In genomic region chr12:17609152-17609551, GRCh38 we compare ENCODE assay signal across 29 cellular contexts.
DNase-seq lines count a peak whose midpoint lies in the region; ATAC-seq and TF ChIP-seq lines count a peak whose summit lies in the region.
"Had no signal": no experiment of that assay in that cellular context is flagged by ENCODE, and none has a peak within 500 bp of the region (broad histone marks: within the 10 kb centered on the region; RNA-seq: fewer than 3 reads in every experiment).

No MANE protein-coding gene starts in this region.

- H3K36me3 Mint-ChIP-seq in neural crest cell (ENCODE audit: low read depth): no peaks in the 10 kb centered on the region
- no peaks in the 10 kb centered on the region for H3K36me3 Mint-ChIP-seq in natural killer cell treated with Interleukin-12 subunit alpha and Interleukin-12 subunit beta and Interleukin-15 and Interleukin-18, amount 100 ng/mL, for 72 hours
- H3K36me3 Mint-ChIP-seq: activated naive CD8-positive, alpha-beta T cell treated with anti-CD3 and anti-CD28 coated beads for 36 hours; CD4-positive, CD25-positive, alpha-beta regulatory T cell; natural killer cell had no signal

- H3K27me3 Mint-ChIP-seq in neural crest cell (ENCODE audit: low read depth): no peaks in the 10 kb centered on the region
- no peaks in the 10 kb centered on the region for H3K27me3 Mint-ChIP-seq in natural killer cell treated with Interleukin-12 subunit alpha and Interleukin-12 subunit beta and Interleukin-15 and Interleukin-18, amount 100 ng/mL, for 72 hours
- H3K27me3 Mint-ChIP-seq: activated naive CD8-positive, alpha-beta T cell treated with anti-CD3 and anti-CD28 coated beads for 36 hours; CD4-positive, CD25-positive, alpha-beta regulatory T cell; effector memory CD8-positive, alpha-beta T cell; T-helper 17 cell had no signal

- no peaks in the 10 kb centered on the region for H3K9me3 ChIP-seq in stomach
- H3K9me3 ChIP-seq: heart right ventricle, lower lobe of right lung, ovary, right atrium auricular region, tibial artery had no signal

- H3K4me1 Mint-ChIP-seq in neural crest cell: peaks cover 24% of the 10 kb centered on the region
- H3K4me1 Mint-ChIP-seq in natural killer cell treated with Interleukin-12 subunit alpha and Interleukin-12 subunit beta and Interleukin-15 and Interleukin-18, amount 100 ng/mL, for 72 hours (ENCODE audit: low read depth in 2 of 2): no peaks in the 10 kb centered on the region
- H3K4me1 Mint-ChIP-seq: activated naive CD8-positive, alpha-beta T cell treated with anti-CD3 and anti-CD28 coated beads for 36 hours; CD4-positive, CD25-positive, alpha-beta regulatory T cell; GM23338; natural killer cell; T-helper 17 cell had no signal

- H3K36me3 ChIP-seq in stomach: no peaks in the 10 kb centered on the region
- H3K36me3 ChIP-seq: heart right ventricle, lower lobe of right lung, ovary, right atrium auricular region, tibial artery had no signal

- H3K4me1 ChIP-seq in stomach: no peaks in the 10 kb centered on the region
- H3K4me1 ChIP-seq: heart right ventricle, lower lobe of right lung, right atrium auricular region, tibial artery had no signal

- no peak for TF ChIP-seq POLR2A in stomach (IDR thresholded peaks at IDR 0.05)

- H3K27me3 ChIP-seq in stomach: no peaks in the 10 kb centered on the region
- H3K27me3 ChIP-seq: heart right ventricle, ovary, right atrium auricular region, tibial artery had no signal

- H3K27ac Mint-ChIP-seq in neural crest cell (ENCODE audit: unreplicated experiment): peak overlapping the region; percentile 17
- no peak overlapping the region for H3K27ac Mint-ChIP-seq in natural killer cell treated with Interleukin-12 subunit alpha and Interleukin-12 subunit beta and Interleukin-15 and Interleukin-18, amount 100 ng/mL, for 72 hours
- H3K27ac Mint-ChIP-seq: activated naive CD8-positive, alpha-beta T cell treated with anti-CD3 and anti-CD28 coated beads for 36 hours; CD4-positive, CD25-positive, alpha-beta regulatory T cell; effector memory CD8-positive, alpha-beta T cell; GM23338; natural killer cell; T-helper 17 cell had no signal

- DNase-seq in Daoy (ENCODE audit: low read depth) (peak; percentile 4), LHCN-M2 (ENCODE audit: low read depth) (peak; percentile 35), NCI-H748 (lab: John Stamatoyannopoulos, UW; ENCODE audit: unreplicated experiment) (peak; percentile 61), neural crest cell (ENCODE audit: low read depth, low spot score) (no peak), NCI-H526 (lab: John Stamatoyannopoulos, UW) (no peak), stomach (no peak)
- DNase-seq in natural killer cell treated with Interleukin-12 subunit alpha and Interleukin-12 subunit beta and Interleukin-15 and Interleukin-18, amount 100 ng/mL, for 72 hours (ENCODE audit: low spot score): no peak
- DNase-seq: activated CD4-positive, alpha-beta T cell treated with anti-CD3 and anti-CD28 coated beads for 4 hours; activated effector memory CD4-positive, alpha-beta T cell treated with anti-CD3 and anti-CD28 coated beads, Interleukin-2, amount 50 U/mL, for 16 hours; activated naive CD8-positive, alpha-beta T cell treated with anti-CD3 and anti-CD28 coated beads for 36 hours; aorta; CD4-positive, CD25-positive, alpha-beta regulatory T cell; cortex of kidney; effector memory CD8-positive, alpha-beta T cell; foreskin fibroblast; heart right ventricle; IMR-90; lower lobe of right lung; natural killer cell; NCI-H1694; NCI-H82; ovary; stimulated activated CD4-positive, alpha-beta T cell treated with anti-CD3 and anti-CD28 coated beads, Interleukin-2, amount 100 ng/mL, for 24 hours; T-helper 17 cell; tibial artery had no signal

- peak overlapping the region; percentile 8 for H3K4me3 Mint-ChIP-seq in neural crest cell
- no peak overlapping the region for H3K4me3 Mint-ChIP-seq in natural killer cell treated with Interleukin-12 subunit alpha and Interleukin-12 subunit beta and Interleukin-15 and Interleukin-18, amount 100 ng/mL, for 72 hours
- H3K4me3 Mint-ChIP-seq: activated naive CD8-positive, alpha-beta T cell treated with anti-CD3 and anti-CD28 coated beads for 36 hours; CD4-positive, CD25-positive, alpha-beta regulatory T cell; effector memory CD8-positive, alpha-beta T cell; GM23338; natural killer cell; T-helper 17 cell had no signal

- H3K9me3 Mint-ChIP-seq in neural crest cell: no peaks in the 10 kb centered on the region
- peaks cover 9% of the 10 kb centered on the region for H3K9me3 Mint-ChIP-seq in natural killer cell treated with Interleukin-12 subunit alpha and Interleukin-12 subunit beta and Interleukin-15 and Interleukin-18, amount 100 ng/mL, for 72 hours
- H3K9me3 Mint-ChIP-seq: GM23338 had no signal

- ATAC-seq in natural killer cell treated with Interleukin-12 subunit alpha and Interleukin-12 subunit beta and Interleukin-15 and Interleukin-18, amount 100 ng/mL, for 72 hours: no peak
- ATAC-seq: effector memory CD8-positive, alpha-beta T cell; GM23338; heart right ventricle; lower lobe of right lung; natural killer cell; SK-N-SH treated with all-trans-retinoic acid at 6 μM for 48 hours; T-helper 17 cell had no signal

- intact Hi-C loops in stomach (cut with DNase I; ENCODE audit: low total_unique reads): no loop called here

- H3K27ac ChIP-seq in stomach: no peak overlapping the region
- H3K27ac ChIP-seq: heart right ventricle, lower lobe of right lung, ovary, right atrium auricular region, RWPE1, tibial artery had no signal

- H3K4me3 ChIP-seq in stomach: no peak overlapping the region
- H3K4me3 ChIP-seq: GM23338, heart right ventricle, lower lobe of right lung, ovary, right atrium auricular region, tibial artery had no signal

- WGBS in stomach, 5 donors: 54 to 78% (median 75%) methylated on average over 1 of the region's 1 CpG

- no peak for TF ChIP-seq CTCF in neural crest cell (conservative IDR thresholded peaks at IDR 0.05)
- TF ChIP-seq CTCF in stomach (IDR thresholded peaks at IDR 0.05): no peak

- TF ChIP-seq EP300 in stomach (IDR thresholded peaks at IDR 0.05): no peak

Comparison
In these comparisons a context has a peak if more than half of its experiments do, and no peak if none do; other contexts are left out.
1. DNase-seq: peak in Daoy (single experiment), LHCN-M2 (single experiment) and NCI-H748 (single experiment); none in neural crest cell (single experiment), NCI-H526 (0 of 2), stomach (single experiment) and natural killer cell treated with Interleukin-12 subunit alpha and Interleukin-12 subunit beta and Interleukin-15 and Interleukin-18, amount 100 ng/mL, for 72 hours (single experiment).